7 cellular contexts compared by ENCODE assay signal in genomic region chr6:7313505-7314165, GRCh38. TPM values are rescaled to one million over a fixed set of nuclear protein-coding genes. Genes with fewer than 3 reads are reported as not detected.
DNase-seq lines count a peak whose midpoint lies in the region; ATAC-seq and TF ChIP-seq lines count a peak whose summit lies in the region.

No MANE protein-coding gene starts in this region.

- peaks cover 37% of the 10 kb centered on the region for H3K36me3 Mint-ChIP-seq in activated T-helper 2 cell treated with anti-CD3 and anti-CD28 coated beads, Interferon-gamma antibody, Interleukin-2, Interleukin-4, amounts not matched to agents 10 μg/mL and 5 μg/mL and 100 μg/mL, durations not matched to agents 14 hours and 24 hours and 36 hours (ENCODE audit: low read depth)

- intact Hi-C loops in activated T-helper 2 cell treated with anti-CD3 and anti-CD28 coated beads, Interferon-gamma antibody, Interleukin-2, Interleukin-4, amounts not matched to agents 10 μg/mL and 5 μg/mL and 100 μg/mL, durations not matched to agents 14 hours and 24 hours and 36 hours (cut with micrococcal nuclease) = loop anchor here (1.0 to 5.0 kb wide), 4 partner anchors 76 to 1124 kb away; partner anchors contain the start of genes BLOC1S5, CAGE1, RIOK1 and SLC35B3

- peak overlapping the region; percentile 38 for H3K4me3 ChIP-seq in kidney epithelial cell (ENCODE audit: low read depth, low read length)

- H3K27ac Mint-ChIP-seq in activated T-helper 2 cell treated with anti-CD3 and anti-CD28 coated beads, Interferon-gamma antibody, Interleukin-2, Interleukin-4, amounts not matched to agents 10 μg/mL and 5 μg/mL and 100 μg/mL, durations not matched to agents 14 hours and 24 hours and 36 hours = peak overlapping the region; percentile 93

- H3K9me3 Mint-ChIP-seq in activated T-helper 2 cell treated with anti-CD3 and anti-CD28 coated beads, Interferon-gamma antibody, Interleukin-2, Interleukin-4, amounts not matched to agents 10 μg/mL and 5 μg/mL and 100 μg/mL, durations not matched to agents 14 hours and 24 hours and 36 hours = peaks cover 10% of the 10 kb centered on the region

- peak overlapping the region; percentile 100 for H3K4me3 Mint-ChIP-seq in activated T-helper 2 cell treated with anti-CD3 and anti-CD28 coated beads, Interferon-gamma antibody, Interleukin-2, Interleukin-4, amounts not matched to agents 10 μg/mL and 5 μg/mL and 100 μg/mL, durations not matched to agents 14 hours and 24 hours and 36 hours (ENCODE audit: low read depth)

- no peaks in the 10 kb centered on the region for H3K36me3 ChIP-seq in kidney epithelial cell (ENCODE audit: control insufficient read depth, insufficient read depth, low read length)

- H3K27me3 ChIP-seq in kidney epithelial cell (ENCODE audit: control insufficient read depth, insufficient read depth, low read length) = no peaks in the 10 kb centered on the region

- H3K27me3 Mint-ChIP-seq in activated T-helper 2 cell treated with anti-CD3 and anti-CD28 coated beads, Interferon-gamma antibody, Interleukin-2, Interleukin-4, amounts not matched to agents 10 μg/mL and 5 μg/mL and 100 μg/mL, durations not matched to agents 14 hours and 24 hours and 36 hours (ENCODE audit: low read depth) = no peaks in the 10 kb centered on the region

- ATAC-seq in HG03378 (IDR thresholded peaks at IDR 0.05; ENCODE audit: unreplicated experiment) (peak; percentile 2), GM18873 (IDR thresholded peaks at IDR 0.05; ENCODE audit: low FRiP score, unreplicated experiment) (no peak), GM21447 (IDR thresholded peaks at IDR 0.05; ENCODE audit: unreplicated experiment) (no peak)

- H3K27ac ChIP-seq in temporal lobe (ENCODE audit: low read depth, low read length) = peak overlapping the region; percentile 83

- no peak for TF ChIP-seq CTCF in kidney epithelial cell (IDR thresholded peaks at IDR 0.05; ENCODE audit: insufficient read depth, low read length, poor library complexity, severe bottlenecking)

- peaks cover 22% of the 10 kb centered on the region for H3K4me1 Mint-ChIP-seq in activated T-helper 2 cell treated with anti-CD3 and anti-CD28 coated beads, Interferon-gamma antibody, Interleukin-2, Interleukin-4, amounts not matched to agents 10 μg/mL and 5 μg/mL and 100 μg/mL, durations not matched to agents 14 hours and 24 hours and 36 hours (ENCODE audit: low read depth)

- no peak for DNase-seq in activated T-helper 2 cell treated with anti-CD3 and anti-CD28 coated beads, Interferon-gamma antibody, Interleukin-2, Interleukin-4, amounts not matched to agents 10 μg/mL and 5 μg/mL and 100 μg/mL, durations not matched to agents 14 hours and 24 hours and 36 hours (ENCODE audit: low spot score)
- DNase-seq in kidney epithelial cell (ENCODE audit: low read depth) = no peak
- no peak for DNase-seq in NCI-H2171 (lab: John Stamatoyannopoulos, UW)

RNA-seq across cellular contexts. Expression of gene SSR1, which starts 0.6 kb away (rescaled TPM):
- total RNA-seq in activated T-helper 2 cell treated with anti-CD3 and anti-CD28 coated beads, Interferon-gamma antibody, Interleukin-2, Interleukin-4, amounts not matched to agents 10 μg/mL and 5 μg/mL and 100 μg/mL, durations not matched to agents 14 hours and 24 hours and 36 hours = 196 and 203 TPM in 2 replicates
- total RNA-seq in kidney epithelial cell (105 and 115 TPM in 2 replicates), temporal lobe (42.5 TPM)
